ENCODE assay signal across 17 cellular contexts in genomic region chr17:75889454-75889853, GRCh38. TPM values are rescaled to one million over a fixed set of nuclear protein-coding genes. Genes with fewer than 3 reads are reported as not detected.
DNase-seq lines count a peak whose midpoint lies in the region; ATAC-seq and TF ChIP-seq lines count a peak whose summit lies in the region.
"Had no signal": no experiment of that assay in that cellular context is flagged by ENCODE, and none has a peak within 500 bp of the region (broad histone marks: within the 10 kb centered on the region; RNA-seq: fewer than 3 reads in every experiment).

No MANE protein-coding gene starts in this region.

- TF ChIP-seq CTCF in RWPE2 (IDR thresholded peaks at IDR 0.05; ENCODE audit: poor library complexity, severe bottlenecking) (peak; percentile 15), mucosa of descending colon (IDR thresholded peaks at IDR 0.05) (no peak), endodermal cell (conservative IDR thresholded peaks at IDR 0.05) (no peak)

- no peak for DNase-seq in activated CD4-positive, alpha-beta T cell treated with anti-CD3 and anti-CD28 coated beads for 36 hours
- DNase-seq in activated CD4-positive, alpha-beta T cell treated with anti-CD3 and anti-CD28 coated beads, Interleukin-2, amount 50 U/mL, for 1 hour, result no peak
- DNase-seq in RWPE2 (ENCODE audit: low spot score) (no peak), mucosa of descending colon (no peak), endodermal cell (no peak)
- DNase-seq: aorta; CD4-positive, alpha-beta T cell; EL; erythroblast; NCI-H1694 treated with DMSO at 0.1 percent for 48 hours; NCI-H510A; PC-9; stimulated activated naive CD4-positive, alpha-beta T cell had no signal

- H3K27ac ChIP-seq in RWPE2 (ENCODE audit: poor library complexity, severe bottlenecking) (no peak overlapping the region), endodermal cell (ENCODE audit: low read depth, low read length) (no peak overlapping the region)
- H3K27ac ChIP-seq: A549, coronary artery, PC-9 had no signal

- no peaks in the 10 kb centered on the region for H3K27me3 Mint-ChIP-seq in activated CD4-positive, alpha-beta T cell treated with anti-CD3 and anti-CD28 coated beads for 36 hours
- peaks cover 4% of the 10 kb centered on the region for H3K27me3 Mint-ChIP-seq in endodermal cell (ENCODE audit: insufficient read depth)
- H3K27me3 Mint-ChIP-seq: CD4-positive, alpha-beta T cell had no signal

- no peak overlapping the region for H3K9ac ChIP-seq in endodermal cell (ENCODE audit: extremely low read depth, low read length, poor library complexity, severe bottlenecking)

- H3K4me1 Mint-ChIP-seq in activated CD4-positive, alpha-beta T cell treated with anti-CD3 and anti-CD28 coated beads for 36 hours, result peaks cover 7% of the 10 kb centered on the region
- peaks cover 8% of the 10 kb centered on the region for H3K4me1 Mint-ChIP-seq in endodermal cell

- H3K9me3 Mint-ChIP-seq in activated CD4-positive, alpha-beta T cell treated with anti-CD3 and anti-CD28 coated beads for 36 hours (ENCODE audit: low read depth), result no peaks in the 10 kb centered on the region
- H3K9me3 Mint-ChIP-seq in endodermal cell, result no peaks in the 10 kb centered on the region
- H3K9me3 Mint-ChIP-seq: activated T-helper 1 cell treated with anti-CD3 and anti-CD28 coated beads, Interleukin-12 subunit alpha, Interleukin-12 subunit beta, Interleukin-2, Interleukin-4 antibody, amounts not matched to agents 30 ng/mL and 10 ng/mL and 1 ng/mL, durations not matched to agents 14 hours and 24 hours and 36 hours; CD4-positive, alpha-beta T cell had no signal

- peaks cover 5% of the 10 kb centered on the region for H3K36me3 Mint-ChIP-seq in activated CD4-positive, alpha-beta T cell treated with anti-CD3 and anti-CD28 coated beads for 36 hours (ENCODE audit: low read depth)
- H3K36me3 Mint-ChIP-seq in endodermal cell (ENCODE audit: low read depth), result peaks cover 19% of the 10 kb centered on the region

- peak; percentile 72 for ATAC-seq in activated CD4-positive, alpha-beta T cell treated with anti-CD3 and anti-CD28 coated beads for 36 hours
- ATAC-seq in RWPE2 (ENCODE audit: low read depth) (no peak), mucosa of descending colon (peak; percentile 27), HG02759 (IDR thresholded peaks at IDR 0.05; ENCODE audit: unreplicated experiment) (no peak)

- H3K27me3 ChIP-seq in RWPE2 (ENCODE audit: insufficient read depth, poor library complexity, severe bottlenecking) (no peaks in the 10 kb centered on the region), endodermal cell (ENCODE audit: control insufficient read depth, insufficient read depth, low read length, poor library complexity, severe bottlenecking) (no peaks in the 10 kb centered on the region)

- CTCF ChIA-PET in activated CD4-positive, alpha-beta T cell treated with anti-CD3 and anti-CD28 coated beads for 36 hours (lab: Charles Lee), result interaction anchor here (0.5 to 1.6 kb wide), 5 partner anchors 12 to 495 kb away, joined by 3 to 4 read pairs (median 3); partner anchors contain the start of gene SPHK1

- H3K36me3 ChIP-seq in RWPE2 (ENCODE audit: low read depth), result peaks cover 21% of the 10 kb centered on the region; the same call in 1 of the 2 replicates
- no peaks in the 10 kb centered on the region for H3K36me3 ChIP-seq in mucosa of descending colon (ENCODE audit: low read depth)
- H3K36me3 ChIP-seq in endodermal cell (ENCODE audit: control insufficient read depth, insufficient read depth, low read length), result peaks cover 18% of the 10 kb centered on the region

- WGBS in endodermal cell (ENCODE audit: insufficient coverage in 1 of 2, insufficient read length in 1 of 2), 2 experiments, result 92 to 94% methylated on average over 5 to 6 of the region's 6 CpGs

- H3K4me1 ChIP-seq in RWPE2 (ENCODE audit: insufficient read depth, poor library complexity, severe bottlenecking) (no peaks in the 10 kb centered on the region), mucosa of descending colon (ENCODE audit: low read depth) (peaks cover under 1% of the 10 kb centered on the region), endodermal cell (ENCODE audit: control insufficient read depth, insufficient read depth, low read length) (no peaks in the 10 kb centered on the region)
- H3K4me1 ChIP-seq: A549 had no signal

- no peak overlapping the region for H3K27ac Mint-ChIP-seq in activated CD4-positive, alpha-beta T cell treated with anti-CD3 and anti-CD28 coated beads for 36 hours
- no peak overlapping the region for H3K27ac Mint-ChIP-seq in endodermal cell
- H3K27ac Mint-ChIP-seq: activated T-helper 1 cell treated with anti-CD3 and anti-CD28 coated beads, Interleukin-12 subunit alpha, Interleukin-12 subunit beta, Interleukin-2, Interleukin-4 antibody, amounts not matched to agents 30 ng/mL and 10 ng/mL and 1 ng/mL, durations not matched to agents 14 hours and 24 hours and 36 hours; CD4-positive, alpha-beta T cell had no signal

- no peak overlapping the region for H3K4me3 ChIP-seq in RWPE2 (ENCODE audit: severe bottlenecking)
- no peak overlapping the region for H3K4me3 ChIP-seq in mucosa of descending colon
- no peak overlapping the region for H3K4me3 ChIP-seq in endodermal cell (ENCODE audit: low read length)
- H3K4me3 ChIP-seq: A549, coronary artery, PC-9 had no signal

- no peak overlapping the region for H3K4me3 Mint-ChIP-seq in activated CD4-positive, alpha-beta T cell treated with anti-CD3 and anti-CD28 coated beads for 36 hours
- H3K4me3 Mint-ChIP-seq in endodermal cell, result no peak overlapping the region
- H3K4me3 Mint-ChIP-seq: activated T-helper 1 cell treated with anti-CD3 and anti-CD28 coated beads, Interleukin-12 subunit alpha, Interleukin-12 subunit beta, Interleukin-2, Interleukin-4 antibody, amounts not matched to agents 30 ng/mL and 10 ng/mL and 1 ng/mL, durations not matched to agents 14 hours and 24 hours and 36 hours; CD4-positive, alpha-beta T cell had no signal

- intact Hi-C loops in activated CD4-positive, alpha-beta T cell treated with anti-CD3 and anti-CD28 coated beads for 36 hours (cut with DNase I, micrococcal nuclease), result loop anchor here in 1 of 2 experiments (2.0 kb wide), 1 partner anchor 23 kb away; no protein-coding TSS in a partner anchor
- intact Hi-C loops in mucosa of descending colon (cut with DNase I, micrococcal nuclease), result no loop called here

- POLR2A ChIA-PET in activated CD4-positive, alpha-beta T cell treated with anti-CD3 and anti-CD28 coated beads for 36 hours (lab: Charles Lee), result no interaction called here

- H3K9me3 ChIP-seq in RWPE2 (ENCODE audit: severe bottlenecking), result no peaks in the 10 kb centered on the region
- H3K9me3 ChIP-seq in mucosa of descending colon, result no peaks in the 10 kb centered on the region
- H3K9me3 ChIP-seq in endodermal cell (ENCODE audit: control insufficient read depth, low read length), result no peaks in the 10 kb centered on the region
- H3K9me3 ChIP-seq: A549 had no signal

RNA-seq across cellular contexts. Expression of gene TRIM65, which starts 7.3 kb away (rescaled TPM):
- 10 to 100 TPM; 28.9 to 31.9 TPM for total RNA-seq in activated CD4-positive, alpha-beta T cell treated with anti-CD3 and anti-CD28 coated beads for 36 hours
- 10 to 100 TPM; 13.7 to 23.8 (median 15.4) TPM for total RNA-seq in mucosa of descending colon
- total RNA-seq in endodermal cell, result 10 to 100 TPM; 27.4 to 35.3 TPM
- polyA plus RNA-seq in endodermal cell (2013, experiment 1 of 2), result 21.3 TPM
- 20.3 TPM for polyA plus RNA-seq in endodermal cell (2013, experiment 2 of 2)

RNA-seq across cellular contexts. Expression of gene TRIM47, which starts 11.1 kb away (rescaled TPM):
- total RNA-seq in activated CD4-positive, alpha-beta T cell treated with anti-CD3 and anti-CD28 coated beads for 36 hours, result 10 to 100 TPM; 13.4 to 19.9 TPM
- total RNA-seq in mucosa of descending colon (10 to 100 TPM; 44.5 to 77.4 (median 53.4) TPM), endodermal cell (1 to 10 TPM; 1.6 to 2.7 TPM)
- polyA plus RNA-seq in endodermal cell (2013, experiment 1 of 2), result 1.4 TPM
- polyA plus RNA-seq in endodermal cell (2013, experiment 2 of 2), result 0.62 TPM

RNA-seq across cellular contexts. Expression of gene MRPL38, which starts 15.2 kb away (rescaled TPM):
- total RNA-seq in activated CD4-positive, alpha-beta T cell treated with anti-CD3 and anti-CD28 coated beads for 36 hours, result 100 to 1,000 TPM in 1 of 2 experiments, 10 to 100 TPM in 1; 98.0 to 115 TPM
- 10 to 100 TPM; 87.0 to 98.0 (median 89.4) TPM for total RNA-seq in mucosa of descending colon
- 100 to 1,000 TPM; 103 to 118 TPM for total RNA-seq in endodermal cell
- 67.6 TPM for polyA plus RNA-seq in endodermal cell (2013, experiment 1 of 2)
- 60.8 TPM for polyA plus RNA-seq in endodermal cell (2013, experiment 2 of 2)

RNA-seq across cellular contexts. Expression of gene WBP2, which starts 34.3 kb away (rescaled TPM):
- 10 to 100 TPM; 68.7 to 74.1 TPM for total RNA-seq in activated CD4-positive, alpha-beta T cell treated with anti-CD3 and anti-CD28 coated beads for 36 hours
- total RNA-seq in mucosa of descending colon (100 to 1,000 TPM in 1 of 3 donors, 10 to 100 TPM in 2; 99.1 to 114 (median 99.8) TPM), endodermal cell (10 to 100 TPM; 74.3 to 82.7 TPM)
- polyA plus RNA-seq in endodermal cell (2013, experiment 1 of 2), result 89.2 TPM
- 87.4 TPM for polyA plus RNA-seq in endodermal cell (2013, experiment 2 of 2)

RNA-seq across cellular contexts. Expression of gene UNC13D, which starts 45.2 kb away (rescaled TPM):
- total RNA-seq in activated CD4-positive, alpha-beta T cell treated with anti-CD3 and anti-CD28 coated beads for 36 hours, result 100 to 1,000 TPM; 106 to 133 TPM
- 10 to 100 TPM; 18.4 to 40.2 (median 23.0) TPM for total RNA-seq in mucosa of descending colon
- 1 to 10 TPM; 6.3 to 6.4 TPM for total RNA-seq in endodermal cell
- polyA plus RNA-seq in endodermal cell (2013, experiment 1 of 2), result 1.1 TPM
- polyA plus RNA-seq in endodermal cell (2013, experiment 2 of 2), result 2.6 TPM

Comparison
In these comparisons a context has a peak if more than half of its experiments do, and no peak if none do; other contexts are left out.
1. ATAC-seq: peak in activated CD4-positive, alpha-beta T cell treated with anti-CD3 and anti-CD28 coated beads for 36 hours (single experiment) and mucosa of descending colon (single experiment); none in RWPE2 (single experiment) and HG02759 (single experiment).